8 cellular contexts compared by ENCODE assay signal in genomic region chr4:152779513-152780266, GRCh38. TPM values are rescaled to one million over a fixed set of nuclear protein-coding genes. Genes with fewer than 3 reads are reported as not detected.
DNase-seq lines count a peak whose midpoint lies in the region; ATAC-seq, FAIRE-seq and TF ChIP-seq lines count a peak whose summit lies in the region.

ARFIP1 (plus strand) TSS chr4:152779954; CDS start chr4:152829634, 49,680 bp downstream.
TIGD4 (minus strand) TSS chr4:152779730; CDS start chr4:152771004, 8,726 bp downstream.

- peak within 1 kb of the TSS; percentile 87 for H3K4me3 ChIP-seq in kidney (ENCODE audit: low read length in 2 of 2)

- FAIRE-seq in kidney (lab: Jason Lieb, UNC), result peak; percentile 84

- H3K4me1 ChIP-seq in kidney (ENCODE audit: control insufficient read depth in 1 of 2, insufficient read depth in 1 of 2, low read depth in 1 of 2, low read length in 2 of 2), result peaks cover 0 to 3% of the 10 kb centered on the region in 2 donors

- H3K36me3 ChIP-seq in kidney (ENCODE audit: control insufficient read depth in 1 of 2, insufficient read depth in 2 of 2, low read length in 2 of 2), result no peaks in the 10 kb centered on the region

- H3K9ac ChIP-seq in kidney (ENCODE audit: low read length in 2 of 2), result peak within 1 kb of the TSS; percentile 68 to 78

- H3K27ac ChIP-seq in kidney (ENCODE audit: low read depth in 2 of 2, low read length in 2 of 2), result peak within 1 kb of the TSS; percentile 89 to 95

- DNase-seq in AG20443 (ENCODE audit: low spot score) (peak; percentile 99), NCI-H345 treated with DMSO at 0.1 percent for 48 hours (lab: John Stamatoyannopoulos, UW; ENCODE audit: unreplicated experiment) (peak; percentile 65), cerebellum (ENCODE audit: low spot score) (peak; percentile 98), kidney (peak; percentile 99)
- peak; percentile 97 for DNase-seq in stimulated activated CD4-positive, alpha-beta T cell treated with anti-CD3 and anti-CD28 coated beads, Interleukin-15, amount 100 ng/mL, for 24 hours

- intact Hi-C loops in kidney (cut with DNase I), result no loop called here

- ATAC-seq in GM19025 (IDR thresholded peaks at IDR 0.05; ENCODE audit: low read depth, unreplicated experiment) (peak; percentile 97), HG03342 (IDR thresholded peaks at IDR 0.05; ENCODE audit: unreplicated experiment) (peak; percentile 93)
- peak; percentile 93 to 95 for ATAC-seq in activated CD4-positive, CD25-positive, alpha-beta regulatory T cell treated with anti-CD3 and anti-CD28 coated beads, Interleukin-2, amount 50 U/mL, for 24 hours

- H3K9me3 ChIP-seq in kidney (ENCODE audit: control insufficient read depth in 1 of 2, low read length in 2 of 2), result no peaks in the 10 kb centered on the region

- peak; percentile 27 for TF ChIP-seq CTCF in kidney (IDR thresholded peaks at IDR 0.05; ENCODE audit: borderline replicate concordance, extremely low read depth, insufficient read depth)

RNA-seq across cellular contexts. Expression of gene ARFIP1, which starts in this region (rescaled TPM):
- total RNA-seq in cerebellum, result 32.2 TPM
- 39.1 TPM for total RNA-seq in kidney
- 23.2 TPM for polyA plus RNA-seq in kidney (ENCODE audit: insufficient read depth, low read depth, low replicate concordance)

RNA-seq across cellular contexts. Expression of gene TIGD4, which starts in this region (rescaled TPM):
- total RNA-seq in cerebellum, result 3.7 TPM
- total RNA-seq in kidney, result 1.1 TPM
- 0.75 TPM for polyA plus RNA-seq in kidney (ENCODE audit: insufficient read depth, low read depth, low replicate concordance)

Comparison
In these comparisons a context has a peak if more than half of its experiments do, and no peak if none do; other contexts are left out.
1. Peak in every context shown above with its lines: DNase-seq, ATAC-seq, H3K4me3 ChIP-seq and H3K27ac ChIP-seq.